In genomic region chr13:20249913-20250312, GRCh38 we compare ENCODE assay signal across 33 cellular contexts. TPM values are rescaled to one million over a fixed set of nuclear protein-coding genes. Genes with fewer than 3 reads are reported as not detected.
DNase-seq lines count a peak whose midpoint lies in the region; ATAC-seq, FAIRE-seq and TF ChIP-seq lines count a peak whose summit lies in the region.
"Had no signal": no experiment of that assay in that cellular context is flagged by ENCODE, and none has a peak within 500 bp of the region (broad histone marks: within the 10 kb centered on the region; RNA-seq: fewer than 3 reads in every experiment).

No MANE protein-coding gene starts in this region.

- H3K4me1 ChIP-seq in pancreas: no peaks in the 10 kb centered on the region
- H3K4me1 ChIP-seq: BE2C, BLaER1 had no signal

- whole genome bisulfite sequencing in pancreas, 2 donors: 78 to 88% methylated on average over 5 of the region's 5 CpGs

- H3K27ac ChIP-seq in pancreas: no peak overlapping the region
- H3K27ac ChIP-seq: 22Rv1, BLaER1 had no signal

- FAIRE-seq in A204.1 (lab: Jason Lieb, UNC) (peak; percentile 66), TTC549 (lab: Jason Lieb, UNC) (peak; percentile 3), frontal cortex (lab: Jason Lieb, UNC) (peak; percentile 66), pancreas (lab: Jason Lieb, UNC) (peak; percentile 17), GM12891 (lab: Jason Lieb, UNC) (no peak)
- FAIRE-seq: GM12892, GM18507, GM19239 had no signal

- H3K36me3 ChIP-seq in pancreas: no peaks in the 10 kb centered on the region
- H3K36me3 ChIP-seq: BE2C, BLaER1 had no signal

- no peak for TF ChIP-seq CTCF in pancreas (IDR thresholded peaks at IDR 0.05)

- no peak for TF ChIP-seq POLR2A in GM12891 (IDR thresholded peaks at IDR 0.05; ENCODE audit: low read depth, low read length)

- H3K4me3 ChIP-seq in pancreas: no peak overlapping the region
- H3K4me3 ChIP-seq: BLaER1 had no signal

- intact Hi-C loops in pancreas (cut with DNase I): no loop called here
- intact Hi-C loops in posterior cingulate gyrus (cut with DNase I): no loop called here

- H3K9me3 ChIP-seq in pancreas: no peaks in the 10 kb centered on the region
- H3K9me3 ChIP-seq: BE2C, BLaER1 had no signal

- DNase-seq in frontal cortex (ENCODE audit: low spot score in 2 of 2) (no peak), pancreas (no peak), posterior cingulate gyrus (no peak), GM12891 (ENCODE audit: insufficient read length, low spot score) (no peak), activated gamma-delta T cell (lab: John Stamatoyannopoulos, UW) (no peak)
- no peak for DNase-seq in activated naive CD4-positive, alpha-beta T cell treated with Interleukin-2 at 50 U/mL for 16 hours
- DNase-seq: ACHN; BE2C; C1 segment of cervical spinal cord; CD4-positive, alpha-beta memory T cell; CD4-positive, CD25-positive, alpha-beta regulatory T cell; CD8-positive, alpha-beta memory T cell; COR-L47; DMS 273 treated with DMSO at 0.1 percent for 48 hours; DMS153; DMS53; DMS79; DND-41; EL; GF-D8 had no signal

- no peak for ATAC-seq in pancreas

- no peaks in the 10 kb centered on the region for H3K27me3 ChIP-seq in pancreas
- H3K27me3 ChIP-seq: BLaER1 had no signal

TF ChIP-seq in GM12891, 5 proteins besides CTCF, POLR2A, EP300 and RAD21:
- TF ChIP-seq TAF1 (IDR thresholded peaks at IDR 0.05; ENCODE audit: low read depth, low read length) (no peak), SPI1 (IDR thresholded peaks at IDR 0.05; ENCODE audit: low read depth, low read length) (no peak), PAX5 (IDR thresholded peaks at IDR 0.05; ENCODE audit: insufficient read depth, low read length, severe bottlenecking) (no peak), POLR2AphosphoS5 (IDR thresholded peaks at IDR 0.05; ENCODE audit: low read depth, low read length) (no peak), POU2F2 (IDR thresholded peaks at IDR 0.05; ENCODE audit: low read depth, low read length) (no peak)

RNA-seq across cellular contexts. Expression of gene GJB6, which starts 17.8 kb away (rescaled TPM):
- total RNA-seq in frontal cortex: 12.6 TPM
- not detected for total RNA-seq in pancreas
- under 1 TPM; 0.08 to 0.09 TPM for polyA plus RNA-seq in pancreas
- polyA plus RNA-seq in GM12891 (2012; ENCODE audit: low read depth, missing spikeins): not detected
- total RNA-seq: A172, A673, Daoy, G401 had no signal
- polyA plus RNA-seq: AG04450; CD14-positive monocyte; CD4-positive, alpha-beta memory T cell; CD8-positive, alpha-beta memory T cell had no signal

RNA-seq across cellular contexts. Expression of gene GJB2, which starts 57.2 kb away (rescaled TPM):
- total RNA-seq in frontal cortex (5.3 TPM), pancreas (1 to 10 TPM in 3 of 6 donors, under 1 TPM in 3; 0.51 to 4.5 (median 1.2) TPM)
- polyA plus RNA-seq in pancreas: under 1 TPM; 0.59 to 0.68 TPM
- 3.1 TPM for polyA plus RNA-seq in GM12891 (2012; ENCODE audit: low read depth, missing spikeins)
- total RNA-seq: A673; CD4-positive, alpha-beta memory T cell; CD4-positive, CD25-positive, alpha-beta regulatory T cell; G401 had no signal
- polyA plus RNA-seq: CD14-positive monocyte; CD4-positive, alpha-beta memory T cell; CD4-positive, CD25-positive, alpha-beta regulatory T cell; CD8-positive, alpha-beta memory T cell had no signal

Comparison
In these comparisons a context has a peak if more than half of its experiments do, and no peak if none do; other contexts are left out.
1. RNA of gene GJB6, which starts 17.8 kb away (total RNA-seq): 12.6 TPM in frontal cortex (single experiment); not detected in pancreas; every median in the first group is over 10 times any median in the second.